21 cellular contexts compared by ENCODE assay signal in genomic region chr21:42981862-42982261, GRCh38. TPM values are rescaled to one million over a fixed set of nuclear protein-coding genes. Genes with fewer than 3 reads are reported as not detected.
DNase-seq lines count a peak whose midpoint lies in the region; ATAC-seq, FAIRE-seq and TF ChIP-seq lines count a peak whose summit lies in the region.
"Had no signal": no experiment of that assay in that cellular context is flagged by ENCODE, and none has a peak within 500 bp of the region (broad histone marks: within the 10 kb centered on the region; RNA-seq: fewer than 3 reads in every experiment).

No MANE protein-coding gene starts in this region.

- no peak for TF ChIP-seq EP300 in K562 (IDR thresholded peaks at IDR 0.05; ENCODE audit: low read length)

- H3K23ac ChIP-seq in H9 (ENCODE audit: insufficient read length, low read depth, low read length): no peak overlapping the region
- H3K23ac ChIP-seq in mesenchymal stem cell (ENCODE audit: low read length in 2 of 2): peak overlapping the region in 1 of 2 experiments; percentile 57

- H2BK120ac ChIP-seq in H9 (ENCODE audit: low read depth, low read length, poor library complexity, severe bottlenecking): no peak overlapping the region
- no peak overlapping the region for H2BK120ac ChIP-seq in mesenchymal stem cell (ENCODE audit: low read depth, low read length)

- TF ChIP-seq CTCF in H9 (conservative IDR thresholded peaks at IDR 0.05) (no peak), K562 (IDR thresholded peaks at IDR 0.05 in 2 of 3, conservative IDR thresholded peaks at IDR 0.05 in 1 of 3; ENCODE audit: insufficient read depth in 2 of 3, low read depth in 1 of 3, low read length in 3 of 3) (no peak), BE2C (IDR thresholded peaks at IDR 0.05; ENCODE audit: low read depth, low read length) (no peak)

- H4K91ac ChIP-seq in H9 (ENCODE audit: insufficient read length, low read depth, low read length) (no peak overlapping the region), mesenchymal stem cell (ENCODE audit: low read length) (peak overlapping the region; percentile 1)

- FAIRE-seq in K562 (lab: Jason Lieb, UNC): no peak
- FAIRE-seq: GM12878, HTR-8/SVneo had no signal

- no peak overlapping the region for H2AK5ac ChIP-seq in H9 (ENCODE audit: insufficient read length, low read length)
- no peak overlapping the region for H2AK5ac ChIP-seq in mesenchymal stem cell (ENCODE audit: low read length, severe bottlenecking)

- H3K18ac ChIP-seq in H9 (ENCODE audit: insufficient read length, low read depth, low read length) (no peak overlapping the region), mesenchymal stem cell (ENCODE audit: low read depth in 1 of 2, low read length in 2 of 2) (no peak overlapping the region)

- peaks cover 13 to 54% (median 31%) of the 10 kb centered on the region in 4 donors for H3K4me1 Mint-ChIP-seq in CD4-positive, CD25-positive, alpha-beta regulatory T cell
- H3K4me1 Mint-ChIP-seq in H9: peaks cover 44 to 47% of the 10 kb centered on the region in 2 experiments

- POLR2A ChIA-PET in K562 (lab: Yijun Ruan, JAX): interaction anchor here (0.5 to 10.7 kb wide), 2 partner anchors 12 to 55 kb away, joined by 4 to 105 read pairs; no protein-coding TSS in a partner anchor

- H3K9me1 ChIP-seq in K562 (ENCODE audit: control insufficient read depth, insufficient read depth, low read length): no peaks in the 10 kb centered on the region

- no peaks in the 10 kb centered on the region for H3K9me3 ChIP-seq in CD4-positive, CD25-positive, alpha-beta regulatory T cell (ENCODE audit: control insufficient read depth in 2 of 2, low read length in 2 of 2)
- H3K9me3 ChIP-seq in H9 (ENCODE audit: control insufficient read depth, low read depth, low read length): no peaks in the 10 kb centered on the region
- H3K9me3 ChIP-seq in K562 (replicated peaks; ENCODE audit: control insufficient read depth, insufficient read depth, low read depth, low read length): 0 out of 2 replicates have a peak, but pooled peaks cover 3% of the 10 kb centered on the region
- peaks cover 5% of the 10 kb centered on the region for H3K9me3 ChIP-seq in mesenchymal stem cell (ENCODE audit: control insufficient read depth, low read length)
- no peaks in the 10 kb centered on the region for H3K9me3 ChIP-seq in BE2C

- no peaks in the 10 kb centered on the region for H4K20me1 ChIP-seq in H9 (ENCODE audit: control insufficient read depth, insufficient read depth, insufficient read length)
- H4K20me1 ChIP-seq in K562 (replicated peaks; ENCODE audit: control insufficient read depth, insufficient read depth, low read length): no peaks in the 10 kb centered on the region

- in situ Hi-C loops in K562 (cut with MboI): no loop called here

- TF ChIP-seq POLR2A in K562 (conservative IDR thresholded peaks at IDR 0.05): no peak

- H4K5ac ChIP-seq in H9 (ENCODE audit: insufficient read length, low read depth, low read length): no peak overlapping the region

- no peak overlapping the region for H3K4me2 ChIP-seq in H9 (ENCODE audit: insufficient read depth, insufficient read length, low read length)
- H3K4me2 ChIP-seq in K562 (ENCODE audit: insufficient read depth, low read length): no peak overlapping the region
- no peak overlapping the region for H3K4me2 ChIP-seq in mesenchymal stem cell (ENCODE audit: low read length, poor library complexity, severe bottlenecking)
- H3K4me2 ChIP-seq: PC-9 had no signal

- H3K4ac ChIP-seq in H9 (ENCODE audit: low read depth, low read length): no peak overlapping the region
- no peak overlapping the region for H3K4ac ChIP-seq in mesenchymal stem cell (ENCODE audit: low read depth in 1 of 2, low read length in 2 of 2)

- no peak overlapping the region for H3K56ac ChIP-seq in H9 (ENCODE audit: insufficient read length, low read depth, low read length)

- H3T11ph ChIP-seq in H9 (ENCODE audit: low read length): no peak overlapping the region

- H3K9ac ChIP-seq in H9 (ENCODE audit: extremely low read depth, insufficient read length, low read length) (no peak overlapping the region), K562 (ENCODE audit: insufficient read depth in 1 of 2, low read depth in 2 of 2, low read length in 2 of 2) (peak overlapping the region in 1 of 2 experiments; percentile 59; a peak in 2 of 4 replicates), mesenchymal stem cell (ENCODE audit: low read length) (no peak overlapping the region)

- H3K4me3 Mint-ChIP-seq in CD4-positive, CD25-positive, alpha-beta regulatory T cell: no peak overlapping the region
- no peak overlapping the region for H3K4me3 Mint-ChIP-seq in H9

- TF ChIP-seq RAD21 in K562 (CRISPR knock-in tag; conservative IDR thresholded peaks at IDR 0.05 in 1 of 2, IDR thresholded peaks at IDR 0.05 in 1 of 2): no peak

- no peak overlapping the region for H3K27ac ChIP-seq in CD4-positive, CD25-positive, alpha-beta regulatory T cell (ENCODE audit: insufficient read depth, low read length, poor library complexity, severe bottlenecking)
- H3K27ac ChIP-seq in H9 (ENCODE audit: insufficient read length, low read depth, low read length) (no peak overlapping the region), K562 (ENCODE audit: extremely low read depth, low read depth, low read length) (no peak overlapping the region), mesenchymal stem cell (ENCODE audit: low read length, poor library complexity, severe bottlenecking) (no peak overlapping the region)
- H3K27ac ChIP-seq: PC-9 had no signal

- H3K4me3 ChIP-seq in CD4-positive, CD25-positive, alpha-beta regulatory T cell (ENCODE audit: low read depth, low read length): no peak overlapping the region
- H3K4me3 ChIP-seq in K562 (no peak overlapping the region), mesenchymal stem cell (ENCODE audit: insufficient read depth in 1 of 2, low read depth in 1 of 2, low read length in 2 of 2) (no peak overlapping the region), BE2C (ENCODE audit: low read depth, low read length) (no peak overlapping the region)
- H3K4me3 ChIP-seq: GM12878, PC-9 had no signal

- H3K79me1 ChIP-seq in H9 (ENCODE audit: insufficient read depth, low read depth, low read length, poor library complexity, severe bottlenecking) (no peaks in the 10 kb centered on the region), mesenchymal stem cell (replicated peaks; ENCODE audit: low read length, poor library complexity, severe bottlenecking) (peaks cover 30% of the 10 kb centered on the region)

- WGBS in H9 (ENCODE audit: extremely low coverage, insufficient read length, low lambda C conversion rate): no CpG with 5 or more reads among the region's 4 CpGs
- 95% methylated on average over 4 of the region's 4 CpGs for WGBS in K562 (ENCODE audit: insufficient coverage, low coverage, missing lambda C conversion rate)
- WGBS in mesenchymal stem cell: 98% methylated on average over 4 of the region's 4 CpGs

- peak overlapping the region in 2 of 3 donors; percentile 41 to 56 for H3K27ac Mint-ChIP-seq in CD4-positive, CD25-positive, alpha-beta regulatory T cell
- peak overlapping the region; percentile 88 to 95 (median 93); a peak in 5 of 7 replicates for H3K27ac Mint-ChIP-seq in H9

- no peak overlapping the region for H2AFZ ChIP-seq in H9 (ENCODE audit: low read length)
- H2AFZ ChIP-seq in K562 (ENCODE audit: low read depth, low read length): no peak overlapping the region
- no peak overlapping the region for H2AFZ ChIP-seq in mesenchymal stem cell (ENCODE audit: low read depth, low read length)
- H2AFZ ChIP-seq: PC-9 had no signal

- H3K4me1 ChIP-seq in CD4-positive, CD25-positive, alpha-beta regulatory T cell (ENCODE audit: control insufficient read depth, insufficient read depth, low read length, poor library complexity, severe bottlenecking): peaks cover 3% of the 10 kb centered on the region
- H3K4me1 ChIP-seq in H9 (ENCODE audit: insufficient read depth, low read length) (peaks cover 6% of the 10 kb centered on the region; the same call in 1 of the 2 replicates), K562 (replicated peaks in 1 of 2; ENCODE audit: control insufficient read depth in 2 of 2, insufficient read depth in 2 of 2, low read length in 2 of 2) (peaks cover 15 to 18% of the 10 kb centered on the region in 2 experiments), mesenchymal stem cell (ENCODE audit: control insufficient read depth, insufficient read depth, low read depth, low read length) (peaks cover 14% of the 10 kb centered on the region), BE2C (no peaks in the 10 kb centered on the region; the same call in 1 of the 2 replicates)

- H3K36me3 ChIP-seq in CD4-positive, CD25-positive, alpha-beta regulatory T cell (ENCODE audit: control insufficient read depth, insufficient read depth, low read length): peaks cover 2% of the 10 kb centered on the region
- H3K36me3 ChIP-seq in K562 (ENCODE audit: control insufficient read depth, insufficient read depth, low read length): peaks cover 18% of the 10 kb centered on the region; the same call in 2 of the 3 replicates
- peaks cover 9 to 11% of the 10 kb centered on the region in 2 experiments for H3K36me3 ChIP-seq in mesenchymal stem cell (ENCODE audit: control insufficient read depth in 1 of 2, insufficient read depth in 2 of 2, low read depth in 1 of 2, low read length in 2 of 2)
- peaks cover 8% of the 10 kb centered on the region for H3K36me3 ChIP-seq in BE2C

- no peak overlapping the region for H2BK20ac ChIP-seq in H9 (ENCODE audit: low read depth, low read length, poor library complexity, severe bottlenecking)

- no peaks in the 10 kb centered on the region for H3K27me3 ChIP-seq in CD4-positive, CD25-positive, alpha-beta regulatory T cell (ENCODE audit: control insufficient read depth, insufficient read depth, low read length)
- H3K27me3 ChIP-seq in H9 (ENCODE audit: insufficient read depth, low read length) (no peaks in the 10 kb centered on the region), K562 (ENCODE audit: control insufficient read depth in 2 of 2, insufficient read depth in 2 of 2, low read length in 2 of 2) (no peaks in the 10 kb centered on the region), mesenchymal stem cell (ENCODE audit: control insufficient read depth in 1 of 2, insufficient read depth in 1 of 2, low read length in 2 of 2) (no peaks in the 10 kb centered on the region), BE2C (no peaks in the 10 kb centered on the region)

- CTCF ChIA-PET in K562 (lab: Yijun Ruan, JAX; ENCODE audit: low intra/inter-chr PET ratio): no interaction called here

- H2BK12ac ChIP-seq in H9 (ENCODE audit: insufficient read length, low read depth, low read length): no peak overlapping the region
- H2BK12ac ChIP-seq in mesenchymal stem cell (ENCODE audit: low read length in 2 of 2): peak overlapping the region in 1 of 2 experiments; percentile 75

- H2BK15ac ChIP-seq in H9 (ENCODE audit: low read depth, low read length): no peak overlapping the region
- H2BK15ac ChIP-seq in mesenchymal stem cell (ENCODE audit: low read depth, poor library complexity, severe bottlenecking): no peak overlapping the region

- intact Hi-C loops in K562 (cut with micrococcal nuclease): no loop called here

- H2BK5ac ChIP-seq in H9 (ENCODE audit: insufficient read length, low read length): no peak overlapping the region
- H2BK5ac ChIP-seq in mesenchymal stem cell (ENCODE audit: low read depth, low read length, poor library complexity, severe bottlenecking): no peak overlapping the region

- no TSS peak for BruUV-seq in K562 (replicated peaks; lab: Mats Ljungman, UMichigan)

- H3K14ac ChIP-seq in H9 (ENCODE audit: insufficient read depth, low read length) (no peak overlapping the region), mesenchymal stem cell (ENCODE audit: low read length in 2 of 2) (no peak overlapping the region)

- DNase-seq in CD4-positive, CD25-positive, alpha-beta regulatory T cell: no peak
- no peak for DNase-seq in H9
- DNase-seq in K562 (ENCODE audit: extremely low read depth in 1 of 4, low spot score in 3 of 4): no peak
- no peak for DNase-seq in mesenchymal stem cell
- no peak for DNase-seq in BE2C
- no peak for DNase-seq in SW480 (ENCODE audit: low spot score)
- no peak for DNase-seq in NCI-H446 (lab: John Stamatoyannopoulos, UW)
- DNase-seq: GDM1, H7, KBM-7, NCI-H146, NCI-H2081, NCI-H510A, NCI-H774, PC-9 had no signal

- no peaks in the 10 kb centered on the region for H3K23me2 ChIP-seq in H9 (ENCODE audit: insufficient read length, low read depth, low read length, poor library complexity, severe bottlenecking)

- H3K27me3 Mint-ChIP-seq in CD4-positive, CD25-positive, alpha-beta regulatory T cell: no peaks in the 10 kb centered on the region
- H3K27me3 Mint-ChIP-seq in H9 (ENCODE audit: low read depth): no peaks in the 10 kb centered on the region

- peaks cover 12% of the 10 kb centered on the region for H3K36me3 Mint-ChIP-seq in CD4-positive, CD25-positive, alpha-beta regulatory T cell
- peaks cover 23 to 39% (median 24%) of the 10 kb centered on the region in 3 experiments for H3K36me3 Mint-ChIP-seq in H9 (ENCODE audit: insufficient read depth in 1 of 3, low read depth in 3 of 3)

- no peak overlapping the region for H4K8ac ChIP-seq in H9 (replicated peaks; ENCODE audit: insufficient read length, low read depth, low read length)
- H4K8ac ChIP-seq in mesenchymal stem cell (ENCODE audit: low read length): no peak overlapping the region

- H3K79me2 ChIP-seq in H9 (ENCODE audit: insufficient read depth, low read length) (peaks cover 12% of the 10 kb centered on the region; the same call in 1 of the 2 replicates), K562 (ENCODE audit: control insufficient read depth, insufficient read depth, low read length) (peaks cover 47% of the 10 kb centered on the region)

- no peaks in the 10 kb centered on the region for H3K9me3 Mint-ChIP-seq in CD4-positive, CD25-positive, alpha-beta regulatory T cell
- peaks cover 5 to 9% of the 10 kb centered on the region in 2 experiments for H3K9me3 Mint-ChIP-seq in H9

- no peak for ATAC-seq in CD4-positive, CD25-positive, alpha-beta regulatory T cell (ENCODE audit: low read depth in 2 of 2)
- ATAC-seq in K562 (no peak; the same call in 1 of the 3 replicates), GM18861 (IDR thresholded peaks at IDR 0.05; ENCODE audit: unreplicated experiment) (no peak)

RNA-seq across cellular contexts. Expression of gene PKNOX1, which starts 7.5 kb away (rescaled TPM):
- 21.5 TPM for total RNA-seq in CD4-positive, CD25-positive, alpha-beta regulatory T cell
- polyA plus RNA-seq in CD4-positive, CD25-positive, alpha-beta regulatory T cell: 10 to 100 TPM; 13.0 to 22.6 (median 16.8) TPM
- total RNA-seq in H9 (2021): 38.1 and 43.4 TPM in 2 replicates
- 77.9 and 112 TPM in 2 replicates for total RNA-seq in K562 (2011; cell fraction: chromatin; rRNA removed; ENCODE audit: low replicate concordance)
- total RNA-seq in K562 (2011; cell fraction: nucleolus; rRNA removed): 19.3 and 19.8 TPM in 2 replicates
- 31.2 and 36.2 TPM in 2 replicates for total RNA-seq in K562 (2011; cell fraction: nucleoplasm; rRNA removed)
- 9.6 and 13.2 TPM in 2 replicates for total RNA-seq in K562 (2014; rRNA removed)
- total RNA-seq in K562 (2014; rRNA removed; fragmentation: Illumina TruSeq; extraction: Trizol): 12.2 and 14.5 TPM in 2 replicates
- 7.1 and 10.0 TPM in 2 replicates for total RNA-seq in K562 (2015; rRNA removed; fragmentation: Illumina TruSeq; extraction: Trizol)
- 11.7 and 14.9 TPM in 2 replicates for total RNA-seq in K562 (2021)
- polyA plus RNA-seq in K562 (2011; rRNA removed): 21.8 and 25.9 TPM in 2 replicates
- polyA plus RNA-seq in K562 (2011; cell fraction: cytosol; rRNA removed): 26.2 and 27.5 TPM in 2 replicates
- 27.5 and 40.6 TPM in 2 replicates for polyA plus RNA-seq in K562 (2011; cell fraction: nucleus; rRNA removed)
- polyA plus RNA-seq in K562 (2012): 14.5 and 18.7 TPM in 2 replicates
- polyA plus RNA-seq in K562 (2014; fragmentation: Illumina TruSeq; extraction: Trizol): 10.4 and 16.0 TPM in 2 replicates
- 10 to 100 TPM in 1 of 2 experiments, 1 to 10 TPM in 1; 8.8 to 13.2 TPM for polyA plus RNA-seq in K562 (2014; fragmentation: Nextera tagmentation; extraction: Ambion mirVana)
- 12.7 and 15.4 TPM in 2 replicates for polyA plus RNA-seq in K562 (2014; rRNA removed)
- polyA minus RNA-seq in K562 (2011; rRNA and poly(A)+ RNA removed): 35.3 and 58.4 TPM in 2 replicates
- 6.0 and 16.1 TPM in 2 replicates for polyA minus RNA-seq in K562 (2011; cell fraction: cytosol; rRNA and poly(A)+ RNA removed)
- 13.2 and 35.0 TPM in 2 replicates for polyA minus RNA-seq in K562 (2011; cell fraction: nucleus; rRNA and poly(A)+ RNA removed)
- polyA plus RNA-seq in mesenchymal stem cell (2013, experiment 1 of 2): 10.6 TPM
- polyA plus RNA-seq in mesenchymal stem cell (2013, experiment 2 of 2): 10.5 TPM
- 22.4 TPM for polyA plus RNA-seq in BE2C (2012; ENCODE audit: insufficient read depth, insufficient read length, low read depth)

RNA-seq across cellular contexts. Expression of gene ERVH48-1, which starts 56.4 kb away (rescaled TPM):
- not detected for total RNA-seq in CD4-positive, CD25-positive, alpha-beta regulatory T cell
- under 1 TPM in 2 of 4 donors, not detected in 2; 0.07 to 0.23 TPM for polyA plus RNA-seq in CD4-positive, CD25-positive, alpha-beta regulatory T cell
- total RNA-seq in H9 (2021) (234 and 238 TPM in 2 replicates), K562 (2014; rRNA removed) (0.09 TPM in 1 of 2 replicates, not detected in the other), K562 (2014; rRNA removed; fragmentation: Illumina TruSeq; extraction: Trizol) (0.06 TPM in 1 of 2 replicates, not detected in the other), K562 (2015; rRNA removed; fragmentation: Illumina TruSeq; extraction: Trizol) (0.08 TPM in 1 of 2 replicates, not detected in the other), K562 (2021) (0.09 TPM in 1 of 2 replicates, not detected in the other)
- total RNA-seq in K562 (2011; cell fraction: chromatin; rRNA removed; ENCODE audit: low replicate concordance): 0.23 and 0.28 TPM in 2 replicates
- 0.13 TPM in 1 of 2 replicates, not detected in the other for total RNA-seq in K562 (2011; cell fraction: nucleolus; rRNA removed)
- total RNA-seq in K562 (2011; cell fraction: nucleoplasm; rRNA removed): 0.51 and 0.53 TPM in 2 replicates
- polyA plus RNA-seq in K562 (2011; rRNA removed) (0.22 and 0.49 TPM in 2 replicates), K562 (2014; fragmentation: Illumina TruSeq; extraction: Trizol) (0.07 and 0.16 TPM in 2 replicates), K562 (2014; fragmentation: Nextera tagmentation; extraction: Ambion mirVana) (under 1 TPM; 0.08 to 0.15 TPM), K562 (2014; rRNA removed) (0.11 and 0.20 TPM in 2 replicates)
- polyA plus RNA-seq in K562 (2011; cell fraction: cytosol; rRNA removed): 0.25 and 0.32 TPM in 2 replicates
- polyA plus RNA-seq in K562 (2011; cell fraction: nucleus; rRNA removed): 0.13 and 0.27 TPM in 2 replicates
- 0.28 and 0.31 TPM in 2 replicates for polyA plus RNA-seq in K562 (2012)
- 0.06 and 0.07 TPM in 2 replicates for polyA minus RNA-seq in K562 (2011; rRNA and poly(A)+ RNA removed)
- not detected in 2 replicates for polyA minus RNA-seq in K562 (2011; cell fraction: cytosol; rRNA and poly(A)+ RNA removed)
- polyA minus RNA-seq in K562 (2011; cell fraction: nucleus; rRNA and poly(A)+ RNA removed): not detected in 2 replicates
- polyA plus RNA-seq in mesenchymal stem cell (2013, experiment 1 of 2): 0.54 TPM
- polyA plus RNA-seq in mesenchymal stem cell (2013, experiment 2 of 2): 0.60 TPM
- polyA plus RNA-seq in BE2C (2012; ENCODE audit: insufficient read depth, insufficient read length, low read depth): 0.48 TPM
- total RNA-seq: GM12878, PC-9, SK-MEL-5 had no signal
- polyA plus RNA-seq: AG04450, BJ had no signal

Comparison
In these comparisons a context has a peak if more than half of its experiments do, and no peak if none do; other contexts are left out.
1. RNA of gene ERVH48-1, which starts 56.4 kb away (total RNA-seq): 234 to 238 TPM in H9; 0.06 to 0.53 TPM in K562 and not detected in CD4-positive, CD25-positive, alpha-beta regulatory T cell (single experiment); every median in the first group is over 100 times any median in the second.